In genomic region chr19:21020298-21021227, GRCh38 we compare ENCODE assay signal across 8 cellular contexts.
DNase-seq lines count a peak whose midpoint lies in the region; ATAC-seq lines count a peak whose summit lies in the region.

Gene ZNF430, plus strand, starts transcription at chr19:21020657. Its CDS starts 144 bp downstream, at chr19:21020801.

- H3K27ac ChIP-seq in cingulate gyrus (ENCODE audit: low read depth, low read length) (peak within 1 kb of the TSS; percentile 80), layer of hippocampus (ENCODE audit: low read depth, low read length) (peak within 1 kb of the TSS; percentile 65)

- peak; percentile 92 for ATAC-seq in HG03457 (IDR thresholded peaks at IDR 0.05; ENCODE audit: unreplicated experiment)

- DNase-seq in Ammon's horn (ENCODE audit: low spot score) (peak; percentile 98), GM19238 (ENCODE audit: insufficient read length, low spot score) (peak; percentile 64), NCI-H524 treated with DMSO at 0.1 percent for 48 hours (lab: John Stamatoyannopoulos, UW) (peak; percentile 92)
- DNase-seq in activated CD4-positive, alpha-beta T cell treated with anti-CD3 and anti-CD28 coated beads for 4 hours, result peak; percentile 91 to 93
- peak; percentile 81 to 87 for DNase-seq in stimulated activated CD4-positive, alpha-beta T cell treated with anti-CD3 and anti-CD28 coated beads, Interleukin-1b, Interleukin-23, amount 100 ng/mL, for 4 hours (ENCODE audit: low read depth in 2 of 2)

- no peaks in the 10 kb centered on the region for H3K27me3 ChIP-seq in layer of hippocampus (ENCODE audit: control insufficient read depth, insufficient read depth, low read length)

Comparison
In these comparisons a context has a peak if more than half of its experiments do, and no peak if none do; other contexts are left out.
1. Peak in every context shown above with its lines: DNase-seq, ATAC-seq and H3K27ac ChIP-seq.